ENCODE assay signal across 32 cellular contexts in the genomic region with DNA sequence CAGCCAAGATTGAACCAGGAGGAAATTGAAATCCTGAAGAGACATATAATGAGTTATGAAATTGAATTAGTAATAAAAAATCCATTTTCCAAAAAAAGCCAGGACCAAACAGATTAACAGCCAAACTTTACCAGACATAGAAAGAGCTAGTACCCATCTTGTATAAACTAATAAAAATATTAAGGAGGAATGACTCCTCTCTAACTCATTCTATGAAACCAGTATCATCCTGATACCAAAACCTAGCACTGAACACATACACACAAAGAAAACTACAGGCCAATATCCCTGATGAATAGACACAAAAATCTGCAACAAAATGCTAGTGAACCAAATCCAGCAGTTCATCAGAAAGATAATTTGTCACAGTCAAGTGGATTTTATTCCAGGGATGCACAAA.
"Had no signal": no experiment of that assay in that cellular context is flagged by ENCODE, and none has a peak within 500 bp of the region (broad histone marks: within the 10 kb centered on the region; RNA-seq: fewer than 3 reads in every experiment).

No MANE protein-coding gene starts in this region.

- H3K27ac ChIP-seq: adrenal gland, ascending aorta, body of pancreas, brain microvascular endothelial cell, breast epithelium, cardiac muscle cell had no signal

- DNase-seq: activated effector memory CD4-positive, alpha-beta T cell treated with anti-CD3 and anti-CD28 coated beads, Interleukin-2, amount 50 U/mL, for 16 hours; activated effector memory CD4-positive, alpha-beta T cell treated with Interleukin-2 at 50 U/mL for 16 hours; activated gamma-delta T cell; activated gamma-delta T cell treated with Interleukin-2 at 50 U/mL for 16 hours; activated naive CD4-positive, alpha-beta T cell; activated naive CD4-positive, alpha-beta T cell treated with anti-CD3 and anti-CD28 coated beads for 36 hours; activated naive CD4-positive, alpha-beta T cell treated with anti-CD3 and anti-CD28 coated beads, Interleukin-2, amount 10 ng/mL, durations not matched to agents 7 days and 5 days; activated naive CD4-positive, alpha-beta T cell treated with anti-CD3 and anti-CD28 coated beads, Interleukin-2, amount 50 U/mL, for 16 hours; activated naive CD4-positive, alpha-beta T cell treated with Interleukin-2 at 50 U/mL for 16 hours; activated naive CD8-positive, alpha-beta T cell treated with anti-CD3 and anti-CD28 coated beads for 36 hours; activated naive CD8-positive, alpha-beta T cell treated with anti-CD3 and anti-CD28 coated beads, Interleukin-2, amount 10 ng/mL, durations not matched to agents 7 days and 5 days; activated naive CD8-positive, alpha-beta T cell treated with anti-CD3 and anti-CD28 coated beads, Interleukin-2, amount 50 U/mL, for 24 hours; activated T-cell treated with anti-CD3 and anti-CD28 coated beads, Interleukin-2, amount 50 U/mL, for 1 hour; activated T-cell treated with anti-CD3 and anti-CD28 coated beads, Interleukin-2, amount 50 U/mL, for 24 hours; activated T-cell treated with anti-CD3 and anti-CD28 coated beads, Interleukin-2, amount 50 U/mL, for 4 hours; activated T-cell treated with anti-CD3 and anti-CD28 coated beads, Interleukin-2, amount 50 U/mL, for 48 hours; activated T-cell treated with anti-CD3 and anti-CD28 coated beads, Interleukin-2, amount 50 U/mL, for 72 hours; adrenal gland; amniotic stem cell; amygdala; anterior cingulate cortex; aorta; body of pancreas; brain microvascular endothelial cell; caudate nucleus; central memory CD4-positive, alpha-beta T cell; cerebellar nuclear complex had no signal

- H3K4me1 ChIP-seq: adrenal gland, ascending aorta, body of pancreas, breast epithelium had no signal

- H3K4me3 ChIP-seq: adrenal gland, ascending aorta, body of pancreas, breast epithelium, cardiac muscle cell had no signal

- H3K36me3 ChIP-seq: adrenal gland, ascending aorta, brain microvascular endothelial cell, breast epithelium, cardiac muscle cell had no signal

- ATAC-seq: activated naive CD4-positive, alpha-beta T cell treated with anti-CD3 and anti-CD28 coated beads, Interleukin-2, amount 50 U/mL, for 72 hours; activated naive CD8-positive, alpha-beta T cell treated with anti-CD3 and anti-CD28 coated beads, Interleukin-2, amount 50 U/mL, for 24 hours; activated T-cell treated with anti-CD3 and anti-CD28 coated beads, Interleukin-2, amount 50 U/mL, for 4 hours; activated T-cell treated with anti-CD3 and anti-CD28 coated beads, Interleukin-2, amount 50 U/mL, for 72 hours; activated T-helper 17 cell treated with anti-CD3 and anti-CD28 coated beads, Interleukin-2, amount 50 U/mL, for 72 hours; body of pancreas had no signal

- H3K9me3 ChIP-seq: ascending aorta, body of pancreas, breast epithelium had no signal

- H3K27me3 ChIP-seq: adrenal gland, ascending aorta, body of pancreas, brain microvascular endothelial cell, breast epithelium, cardiac muscle cell had no signal
